ENCODE assay signal across 30 cellular contexts in genomic region chr16:83138512-83138911, GRCh38.
"Had no signal": no experiment of that assay in that cellular context is flagged by ENCODE, and none has a peak within 500 bp of the region (broad histone marks: within the 10 kb centered on the region; RNA-seq: fewer than 3 reads in every experiment).

No MANE protein-coding gene starts in this region.

- ATAC-seq: activated CD8-positive, alpha-beta memory T cell treated with anti-CD3 and anti-CD28 coated beads, Interleukin-2, amount 10 ng/mL, durations not matched to agents 7 days and 5 days; activated naive CD4-positive, alpha-beta T cell treated with anti-CD3 and anti-CD28 coated beads, Interleukin-2, amount 50 U/mL, for 72 hours; WTC11 had no signal

- H3K36me3 ChIP-seq: brain microvascular endothelial cell, cardiac muscle cell, Peyer's patch, SJCRH30 had no signal

- H3K4me3 ChIP-seq: cardiac muscle cell, Peyer's patch had no signal

- H3K27me3 ChIP-seq: brain microvascular endothelial cell, cardiac muscle cell, Peyer's patch, SJCRH30 had no signal

- H3K36me3 Mint-ChIP-seq: activated CD8-positive, alpha-beta memory T cell treated with anti-CD3 and anti-CD28 coated beads, Interleukin-2, amount 10 ng/mL, durations not matched to agents 7 days and 5 days; activated naive CD4-positive, alpha-beta T cell treated with anti-CD3 and anti-CD28 coated beads, Interleukin-2, amount 50 U/mL, for 72 hours; WTC11 had no signal

- H3K9me3 ChIP-seq: Peyer's patch, SJCRH30, SK-N-SH had no signal

- DNase-seq: activated CD4-positive, alpha-beta T cell treated with anti-CD3 and anti-CD28 coated beads for 48 hours; activated CD4-positive, alpha-beta T cell treated with anti-CD3 and anti-CD28 coated beads, Interleukin-2, amount 50 U/mL, for 48 hours; activated CD4-positive, CD25-positive, alpha-beta regulatory T cell treated with anti-CD3 and anti-CD28 coated beads, Interleukin-2, amount 50 U/mL, for 72 hours; activated CD8-positive, alpha-beta memory T cell treated with anti-CD3 and anti-CD28 coated beads, Interleukin-2, amount 10 ng/mL, durations not matched to agents 7 days and 5 days; activated effector memory CD4-positive, alpha-beta T cell treated with anti-CD3 and anti-CD28 coated beads, Interleukin-2, amount 50 U/mL, for 16 hours; activated naive CD4-positive, alpha-beta T cell treated with Interleukin-2 at 50 U/mL for 16 hours; activated T-cell treated with anti-CD3 and anti-CD28 coated beads, Interleukin-2, amount 50 U/mL, for 24 hours; brain microvascular endothelial cell; KG1; MM.1S; NCI-H1105; NCI-H1436; NCI-H1694 treated with DMSO at 0.1 percent for 48 hours; NCI-H2029 treated with DMSO at 0.1 percent for 48 hours; NCI-H345; NCI-H510A; NCI-H526 treated with DMSO at 0.1 percent for 48 hours; NCI-H82; NK-92 treated with Interleukin-12 subunit alpha and Interleukin-12 subunit beta, amount 100 ng/mL, for 24 hours; Peyer's patch; Right ventricle myocardium superior; SJCRH30; SK-N-SH; SW 1271; T-helper 9 cell had no signal

- H3K27me3 Mint-ChIP-seq: activated CD8-positive, alpha-beta memory T cell treated with anti-CD3 and anti-CD28 coated beads, Interleukin-2, amount 10 ng/mL, durations not matched to agents 7 days and 5 days had no signal

- H3K9ac ChIP-seq: SK-N-SH had no signal

- H3K27ac ChIP-seq: cardiac muscle cell, RWPE1 had no signal

- H3K9me3 Mint-ChIP-seq: activated naive CD4-positive, alpha-beta T cell treated with anti-CD3 and anti-CD28 coated beads, Interleukin-2, amount 50 U/mL, for 72 hours; activated T-helper 1 cell treated with anti-CD3 and anti-CD28 coated beads, Interleukin-12 subunit alpha, Interleukin-12 subunit beta, Interleukin-2, Interleukin-4 antibody, amounts not matched to agents 30 ng/mL and 10 ng/mL and 1 ng/mL, durations not matched to agents 14 hours and 24 hours and 36 hours had no signal

- H3K4me3 Mint-ChIP-seq: activated T-cell treated with anti-CD3 and anti-CD28 coated beads, Interleukin-2, amount 50 U/mL, for 24 hours; activated T-helper 1 cell treated with anti-CD3 and anti-CD28 coated beads, Interleukin-12 subunit alpha, Interleukin-12 subunit beta, Interleukin-2, Interleukin-4 antibody, amounts not matched to agents 30 ng/mL and 10 ng/mL and 1 ng/mL, durations not matched to agents 14 hours and 24 hours and 36 hours; WTC11 had no signal

- H3K27ac Mint-ChIP-seq: activated CD8-positive, alpha-beta memory T cell treated with anti-CD3 and anti-CD28 coated beads, Interleukin-2, amount 10 ng/mL, durations not matched to agents 7 days and 5 days; activated naive CD4-positive, alpha-beta T cell treated with anti-CD3 and anti-CD28 coated beads, Interleukin-2, amount 50 U/mL, for 72 hours; activated T-cell treated with anti-CD3 and anti-CD28 coated beads, Interleukin-2, amount 50 U/mL, for 24 hours; activated T-helper 1 cell treated with anti-CD3 and anti-CD28 coated beads, Interleukin-12 subunit alpha, Interleukin-12 subunit beta, Interleukin-2, Interleukin-4 antibody, amounts not matched to agents 30 ng/mL and 10 ng/mL and 1 ng/mL, durations not matched to agents 14 hours and 24 hours and 36 hours; WTC11 had no signal
